ENCODE assay signal across 30 cellular contexts in the genomic region with DNA sequence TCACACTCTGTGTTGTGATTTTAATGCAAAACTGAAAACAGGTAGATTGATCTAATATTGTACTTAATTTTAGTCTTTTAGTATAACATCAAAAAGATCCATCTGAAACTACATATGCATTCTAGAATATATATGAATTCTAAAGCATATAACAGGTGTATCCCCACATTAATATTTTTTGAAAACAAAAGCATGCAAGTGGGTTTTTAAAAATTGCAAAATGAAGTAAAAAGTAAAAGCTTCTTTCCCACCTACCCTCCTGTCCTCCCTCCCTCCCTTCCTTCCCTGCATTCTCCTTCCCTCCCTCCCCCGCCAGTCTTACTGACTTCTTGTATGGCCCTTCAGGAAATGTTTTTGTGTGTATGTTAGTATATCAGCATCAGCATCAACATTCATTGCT.
"Had no signal": no experiment of that assay in that cellular context is flagged by ENCODE, and none has a peak within 500 bp of the region (broad histone marks: within the 10 kb centered on the region; RNA-seq: fewer than 3 reads in every experiment).

No MANE protein-coding gene starts in this region.

- H3K4me3 Mint-ChIP-seq: immature natural killer cell; mesothelial cell of epicardium; naive B cell; natural killer cell; nephron progenitor cell; stimulated activated naive CD8-positive, alpha-beta T cell treated with anti-CD3 and anti-CD28 coated beads, Interleukin-15, Interleukin-2, amounts not matched to agents 100 ng/mL and 50 ng/mL, for 24 hours had no signal

- ATAC-seq: left colon, left lung, lower lobe of right lung, natural killer cell, sciatic nerve, upper lobe of right lung had no signal

- H3K27ac ChIP-seq: left lung, lower lobe of right lung, ovary, right atrium auricular region, skin epidermis, suprapubic skin, thoracic aorta, tibial artery, upper lobe of right lung had no signal

- H3K27ac Mint-ChIP-seq: immature natural killer cell; mesothelial cell of epicardium; naive B cell; natural killer cell; nephron progenitor cell; progenitor cell of endocrine pancreas; stimulated activated naive CD8-positive, alpha-beta T cell treated with anti-CD3 and anti-CD28 coated beads, Interleukin-15, Interleukin-2, amounts not matched to agents 100 ng/mL and 50 ng/mL, for 24 hours had no signal

- H3K9me3 Mint-ChIP-seq: immature natural killer cell; mesothelial cell of epicardium; naive B cell; natural killer cell; nephron progenitor cell; stimulated activated naive CD8-positive, alpha-beta T cell treated with anti-CD3 and anti-CD28 coated beads, Interleukin-15, Interleukin-2, amounts not matched to agents 100 ng/mL and 50 ng/mL, for 24 hours had no signal

- H3K4me3 ChIP-seq: left lung, lower lobe of right lung, ovary, right atrium auricular region, skin epidermis, suprapubic skin, thoracic aorta, tibial artery, upper lobe of right lung had no signal

- H3K4me1 Mint-ChIP-seq: immature natural killer cell had no signal

- H3K4me1 ChIP-seq: left lung, lower lobe of right lung, right atrium auricular region, suprapubic skin, tibial artery, upper lobe of right lung had no signal

- H3K9me3 ChIP-seq: left lung, lower lobe of right lung, ovary, right atrium auricular region, suprapubic skin, thoracic aorta, tibial artery, upper lobe of right lung had no signal

- DNase-seq: hypothalamus; immature natural killer cell; kidney; left colon; left lung; lower lobe of right lung; mammary epithelial cell; mesenchymal stem cell; naive B cell; natural killer cell; nephron progenitor cell; ovary; stimulated activated CD4-positive, alpha-beta T cell treated with anti-CD3 and anti-CD28 coated beads, Interleukin-12 subunit alpha, Interleukin-12 subunit beta, amount 100 ng/mL, for 4 hours; stimulated activated CD4-positive, alpha-beta T cell treated with anti-CD3 and anti-CD28 coated beads, Interleukin-15, amount 100 ng/mL, for 24 hours; stimulated activated CD4-positive, alpha-beta T cell treated with anti-CD3 and anti-CD28 coated beads, Interleukin-2, amount 100 ng/mL, for 24 hours; stimulated activated CD4-positive, alpha-beta T cell treated with anti-CD3 and anti-CD28 coated beads, Interleukin-4, amount 100 ng/mL, for 1 hour; stimulated activated naive CD4-positive, alpha-beta T cell; tibial artery; trophoblast cell; upper lobe of right lung had no signal

- FAIRE-seq: islet of Langerhans, kidney, urothelium cell line had no signal

- H3K36me3 ChIP-seq: ovary had no signal

- H3K27me3 ChIP-seq: left lung, ovary, right atrium auricular region, suprapubic skin, tibial artery, upper lobe of right lung had no signal

- H3K27me3 Mint-ChIP-seq: naive B cell; progenitor cell of endocrine pancreas; stimulated activated naive CD8-positive, alpha-beta T cell treated with anti-CD3 and anti-CD28 coated beads, Interleukin-15, Interleukin-2, amounts not matched to agents 100 ng/mL and 50 ng/mL, for 24 hours had no signal
